8 cellular contexts compared by ENCODE assay signal in the genomic region with DNA sequence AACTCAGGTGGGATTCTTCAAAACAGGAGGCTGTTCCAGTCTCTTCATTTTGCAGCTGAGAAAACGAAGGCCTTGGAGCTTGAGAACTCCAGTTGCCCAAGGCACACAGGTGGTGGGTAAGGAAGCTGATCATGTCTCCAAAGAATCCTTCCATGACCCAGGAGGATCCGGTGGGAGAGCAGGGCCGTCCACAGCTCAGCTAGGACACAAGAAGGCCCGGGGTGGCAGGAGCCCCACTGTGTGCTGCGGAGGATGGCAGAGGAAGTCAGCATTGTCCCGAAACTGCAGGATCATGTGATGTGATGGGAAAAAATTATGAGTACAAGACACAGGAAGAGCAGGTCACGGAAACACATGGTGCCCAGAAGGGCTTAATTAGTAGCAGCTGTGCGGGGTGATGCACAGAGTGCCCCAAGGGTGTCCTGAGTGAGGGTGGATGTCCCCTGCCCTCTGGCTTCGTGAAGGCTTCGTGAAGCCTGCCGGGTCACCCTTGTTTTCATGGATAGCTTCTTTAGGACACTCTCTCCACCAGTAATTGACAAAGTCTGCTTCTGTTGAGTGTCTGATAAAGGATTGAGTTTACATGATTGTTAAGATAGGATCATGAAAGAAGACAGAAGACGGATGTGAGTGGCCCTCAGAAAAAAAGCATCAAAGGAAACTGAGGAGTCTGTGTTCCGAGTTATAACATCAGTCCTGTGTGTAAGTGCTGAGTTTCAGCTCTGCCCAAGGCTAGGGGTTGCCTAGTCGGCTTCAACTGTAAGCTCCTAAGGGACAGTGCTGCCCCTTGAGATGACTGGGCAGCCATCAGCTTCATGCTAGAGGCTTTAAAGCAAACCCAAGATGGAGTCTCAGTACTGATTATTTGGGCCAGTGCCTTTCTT. TPM values are rescaled to one million over a fixed set of nuclear protein-coding genes. Genes with fewer than 3 reads are reported as not detected.
DNase-seq lines count a peak whose midpoint lies in the region; ATAC-seq and TF ChIP-seq lines count a peak whose summit lies in the region.
"Had no signal": no experiment of that assay in that cellular context is flagged by ENCODE, and none has a peak within 500 bp of the region (broad histone marks: within the 10 kb centered on the region; RNA-seq: fewer than 3 reads in every experiment).

No MANE protein-coding gene starts in this region.

- no peaks in the 10 kb centered on the region for H3K36me3 Mint-ChIP-seq in immature natural killer cell
- H3K36me3 Mint-ChIP-seq: naive B cell had no signal

- H3K27ac ChIP-seq in temporal lobe (ENCODE audit: low read depth, low read length) = peak overlapping the region; percentile 7

- H3K27ac Mint-ChIP-seq in immature natural killer cell = peak overlapping the region in 2 of 6 donors; percentile 32 to 39

- H3K27me3 Mint-ChIP-seq in immature natural killer cell (ENCODE audit: low read depth in 3 of 3) = peaks cover 5 to 11% (median 6%) of the 10 kb centered on the region in 3 donors

- ATAC-seq in GM19328 (IDR thresholded peaks at IDR 0.05; ENCODE audit: unreplicated experiment) (peak; percentile 3), SK-N-SH treated with all-trans-retinoic acid at 6 μM for 48 hours (peak; percentile 54), GM21825 (IDR thresholded peaks at IDR 0.05; ENCODE audit: unreplicated experiment) (no peak)

- DNase-seq in immature natural killer cell = no peak
- no peak for DNase-seq in NCI-H774 (lab: John Stamatoyannopoulos, UW)
- DNase-seq in retina = no peak

- H3K9me3 Mint-ChIP-seq in immature natural killer cell = no peaks in the 10 kb centered on the region

- peaks cover 5 to 19% of the 10 kb centered on the region in 2 donors for H3K4me1 Mint-ChIP-seq in immature natural killer cell

- peak overlapping the region in 3 of 5 donors; percentile 19 to 87 (median 74) for H3K4me3 Mint-ChIP-seq in immature natural killer cell

TF ChIP-seq in SK-N-SH treated with all-trans-retinoic acid at 6 μM for 48 hours, 23 proteins besides CTCF, POLR2A, EP300 and RAD21:
- TF ChIP-seq, protein P1, sequence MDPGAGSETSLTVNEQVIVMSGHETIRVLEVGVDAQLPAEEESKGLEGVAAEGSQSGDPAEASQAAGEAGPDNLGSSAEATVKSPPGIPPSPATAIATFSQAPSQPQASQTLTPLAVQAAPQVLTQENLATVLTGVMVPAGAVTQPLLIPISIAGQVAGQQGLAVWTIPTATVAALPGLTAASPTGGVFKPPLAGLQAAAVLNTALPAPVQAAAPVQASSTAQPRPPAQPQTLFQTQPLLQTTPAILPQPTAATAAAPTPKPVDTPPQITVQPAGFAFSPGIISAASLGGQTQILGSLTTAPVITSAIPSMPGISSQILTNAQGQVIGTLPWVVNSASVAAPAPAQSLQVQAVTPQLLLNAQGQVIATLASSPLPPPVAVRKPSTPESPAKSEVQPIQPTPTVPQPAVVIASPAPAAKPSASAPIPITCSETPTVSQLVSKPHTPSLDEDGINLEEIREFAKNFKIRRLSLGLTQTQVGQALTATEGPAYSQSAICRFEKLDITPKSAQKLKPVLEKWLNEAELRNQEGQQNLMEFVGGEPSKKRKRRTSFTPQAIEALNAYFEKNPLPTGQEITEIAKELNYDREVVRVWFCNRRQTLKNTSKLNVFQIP (CRISPR knock-in tag; IDR thresholded peaks at IDR 0.05; ENCODE audit: borderline replicate concordance, low read depth) = no peak
- TF ChIP-seq ARNTL (CRISPR knock-in tag; IDR thresholded peaks at IDR 0.05; ENCODE audit: borderline replicate concordance, low read depth) (no peak), PPARA (CRISPR knock-in tag; IDR thresholded peaks at IDR 0.05; ENCODE audit: borderline replicate concordance) (no peak), ZNF70 (CRISPR knock-in tag; IDR thresholded peaks at IDR 0.05) (no peak), TCF4 (CRISPR knock-in tag; IDR thresholded peaks at IDR 0.05; ENCODE audit: borderline replicate concordance) (peak; percentile 93), ZFP3 (CRISPR knock-in tag; IDR thresholded peaks at IDR 0.05) (no peak)
- TF ChIP-seq, protein P2, sequence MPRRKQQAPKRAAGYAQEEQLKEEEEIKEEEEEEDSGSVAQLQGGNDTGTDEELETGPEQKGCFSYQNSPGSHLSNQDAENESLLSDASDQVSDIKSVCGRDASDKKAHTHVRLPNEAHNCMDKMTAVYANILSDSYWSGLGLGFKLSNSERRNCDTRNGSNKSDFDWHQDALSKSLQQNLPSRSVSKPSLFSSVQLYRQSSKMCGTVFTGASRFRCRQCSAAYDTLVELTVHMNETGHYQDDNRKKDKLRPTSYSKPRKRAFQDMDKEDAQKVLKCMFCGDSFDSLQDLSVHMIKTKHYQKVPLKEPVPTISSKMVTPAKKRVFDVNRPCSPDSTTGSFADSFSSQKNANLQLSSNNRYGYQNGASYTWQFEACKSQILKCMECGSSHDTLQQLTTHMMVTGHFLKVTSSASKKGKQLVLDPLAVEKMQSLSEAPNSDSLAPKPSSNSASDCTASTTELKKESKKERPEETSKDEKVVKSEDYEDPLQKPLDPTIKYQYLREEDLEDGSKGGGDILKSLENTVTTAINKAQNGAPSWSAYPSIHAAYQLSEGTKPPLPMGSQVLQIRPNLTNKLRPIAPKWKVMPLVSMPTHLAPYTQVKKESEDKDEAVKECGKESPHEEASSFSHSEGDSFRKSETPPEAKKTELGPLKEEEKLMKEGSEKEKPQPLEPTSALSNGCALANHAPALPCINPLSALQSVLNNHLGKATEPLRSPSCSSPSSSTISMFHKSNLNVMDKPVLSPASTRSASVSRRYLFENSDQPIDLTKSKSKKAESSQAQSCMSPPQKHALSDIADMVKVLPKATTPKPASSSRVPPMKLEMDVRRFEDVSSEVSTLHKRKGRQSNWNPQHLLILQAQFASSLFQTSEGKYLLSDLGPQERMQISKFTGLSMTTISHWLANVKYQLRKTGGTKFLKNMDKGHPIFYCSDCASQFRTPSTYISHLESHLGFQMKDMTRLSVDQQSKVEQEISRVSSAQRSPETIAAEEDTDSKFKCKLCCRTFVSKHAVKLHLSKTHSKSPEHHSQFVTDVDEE (CRISPR knock-in tag; IDR thresholded peaks at IDR 0.05) = 0 out of 2 replicates have a peak, but pooled peaks have one; percentile 68
- TF ChIP-seq, protein P3, sequence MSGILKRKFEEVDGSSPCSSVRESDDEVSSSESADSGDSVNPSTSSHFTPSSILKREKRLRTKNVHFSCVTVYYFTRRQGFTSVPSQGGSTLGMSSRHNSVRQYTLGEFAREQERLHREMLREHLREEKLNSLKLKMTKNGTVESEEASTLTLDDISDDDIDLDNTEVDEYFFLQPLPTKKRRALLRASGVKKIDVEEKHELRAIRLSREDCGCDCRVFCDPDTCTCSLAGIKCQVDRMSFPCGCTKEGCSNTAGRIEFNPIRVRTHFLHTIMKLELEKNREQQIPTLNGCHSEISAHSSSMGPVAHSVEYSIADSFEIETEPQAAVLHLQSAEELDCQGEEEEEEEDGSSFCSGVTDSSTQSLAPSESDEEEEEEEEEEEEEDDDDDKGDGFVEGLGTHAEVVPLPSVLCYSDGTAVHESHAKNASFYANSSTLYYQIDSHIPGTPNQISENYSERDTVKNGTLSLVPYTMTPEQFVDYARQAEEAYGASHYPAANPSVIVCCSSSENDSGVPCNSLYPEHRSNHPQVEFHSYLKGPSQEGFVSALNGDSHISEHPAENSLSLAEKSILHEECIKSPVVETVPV (CRISPR knock-in tag; IDR thresholded peaks at IDR 0.05) = no peak
TF ChIP-seq in SK-N-SH treated with all-trans-retinoic acid at 6 μM for 48 hours: peak in this region for 2.

RNA-seq across cellular contexts. Expression of a gene that starts 33.8 kb away (rescaled TPM):
- polyA plus RNA-seq in immature natural killer cell = 1 to 10 TPM in 2 of 3 donors, under 1 TPM in 1; 0.42 to 4.4 (median 4.0) TPM
- 182 TPM for total RNA-seq in temporal lobe
